ENCODE assay signal across 1 cellular context in genomic region chr16:4319454-4319853, GRCh38.
TF ChIP-seq lines count a peak whose summit lies in the region.

No MANE protein-coding gene starts in this region.

TF ChIP-seq in WTC11, 78 proteins besides CTCF, POLR2A, EP300 and RAD21 (continued from another document):
- TF ChIP-seq ZNF281 (CRISPR knock-in tag; IDR thresholded peaks at IDR 0.05): no peak
- TF ChIP-seq, protein P1, sequence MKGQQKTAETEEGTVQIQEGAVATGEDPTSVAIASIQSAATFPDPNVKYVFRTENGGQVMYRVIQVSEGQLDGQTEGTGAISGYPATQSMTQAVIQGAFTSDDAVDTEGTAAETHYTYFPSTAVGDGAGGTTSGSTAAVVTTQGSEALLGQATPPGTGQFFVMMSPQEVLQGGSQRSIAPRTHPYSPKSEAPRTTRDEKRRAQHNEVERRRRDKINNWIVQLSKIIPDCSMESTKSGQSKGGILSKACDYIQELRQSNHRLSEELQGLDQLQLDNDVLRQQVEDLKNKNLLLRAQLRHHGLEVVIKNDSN (CRISPR knock-in tag; IDR thresholded peaks at IDR 0.05): no peak
- TF ChIP-seq NFYB (CRISPR knock-in tag; conservative IDR thresholded peaks at IDR 0.05; ENCODE audit: low read depth): no peak
- TF ChIP-seq, protein P2, sequence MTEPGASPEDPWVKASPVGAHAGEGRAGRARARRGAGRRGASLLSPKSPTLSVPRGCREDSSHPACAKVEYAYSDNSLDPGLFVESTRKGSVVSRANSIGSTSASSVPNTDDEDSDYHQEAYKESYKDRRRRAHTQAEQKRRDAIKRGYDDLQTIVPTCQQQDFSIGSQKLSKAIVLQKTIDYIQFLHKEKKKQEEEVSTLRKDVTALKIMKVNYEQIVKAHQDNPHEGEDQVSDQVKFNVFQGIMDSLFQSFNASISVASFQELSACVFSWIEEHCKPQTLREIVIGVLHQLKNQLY (CRISPR knock-in tag; IDR thresholded peaks at IDR 0.05): no peak
- TF ChIP-seq, protein P3, sequence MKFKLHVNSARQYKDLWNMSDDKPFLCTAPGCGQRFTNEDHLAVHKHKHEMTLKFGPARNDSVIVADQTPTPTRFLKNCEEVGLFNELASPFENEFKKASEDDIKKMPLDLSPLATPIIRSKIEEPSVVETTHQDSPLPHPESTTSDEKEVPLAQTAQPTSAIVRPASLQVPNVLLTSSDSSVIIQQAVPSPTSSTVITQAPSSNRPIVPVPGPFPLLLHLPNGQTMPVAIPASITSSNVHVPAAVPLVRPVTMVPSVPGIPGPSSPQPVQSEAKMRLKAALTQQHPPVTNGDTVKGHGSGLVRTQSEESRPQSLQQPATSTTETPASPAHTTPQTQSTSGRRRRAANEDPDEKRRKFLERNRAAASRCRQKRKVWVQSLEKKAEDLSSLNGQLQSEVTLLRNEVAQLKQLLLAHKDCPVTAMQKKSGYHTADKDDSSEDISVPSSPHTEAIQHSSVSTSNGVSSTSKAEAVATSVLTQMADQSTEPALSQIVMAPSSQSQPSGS (CRISPR knock-in tag; IDR thresholded peaks at IDR 0.05; ENCODE audit: borderline replicate concordance, low read depth): no peak
- TF ChIP-seq ZNF671 (CRISPR knock-in tag; IDR thresholded peaks at IDR 0.05): no peak
- TF ChIP-seq OVOL2 (CRISPR knock-in tag; IDR thresholded peaks at IDR 0.05; ENCODE audit: borderline replicate concordance): no peak
- no peak for TF ChIP-seq STAT6 (CRISPR knock-in tag; conservative IDR thresholded peaks at IDR 0.05; ENCODE audit: low read depth)
- TF ChIP-seq, protein P4, sequence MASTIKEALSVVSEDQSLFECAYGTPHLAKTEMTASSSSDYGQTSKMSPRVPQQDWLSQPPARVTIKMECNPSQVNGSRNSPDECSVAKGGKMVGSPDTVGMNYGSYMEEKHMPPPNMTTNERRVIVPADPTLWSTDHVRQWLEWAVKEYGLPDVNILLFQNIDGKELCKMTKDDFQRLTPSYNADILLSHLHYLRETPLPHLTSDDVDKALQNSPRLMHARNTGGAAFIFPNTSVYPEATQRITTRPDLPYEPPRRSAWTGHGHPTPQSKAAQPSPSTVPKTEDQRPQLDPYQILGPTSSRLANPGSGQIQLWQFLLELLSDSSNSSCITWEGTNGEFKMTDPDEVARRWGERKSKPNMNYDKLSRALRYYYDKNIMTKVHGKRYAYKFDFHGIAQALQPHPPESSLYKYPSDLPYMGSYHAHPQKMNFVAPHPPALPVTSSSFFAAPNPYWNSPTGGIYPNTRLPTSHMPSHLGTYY (CRISPR knock-in tag; IDR thresholded peaks at IDR 0.05): no peak
- no peak for TF ChIP-seq ZNF219 (CRISPR knock-in tag; IDR thresholded peaks at IDR 0.05; ENCODE audit: borderline replicate concordance)
- TF ChIP-seq ESRRA (CRISPR knock-in tag; IDR thresholded peaks at IDR 0.05; ENCODE audit: borderline replicate concordance): no peak
- TF ChIP-seq FOXP4 (CRISPR knock-in tag; IDR thresholded peaks at IDR 0.05): no peak
- TF ChIP-seq NR3C1 (CRISPR knock-in tag; conservative IDR thresholded peaks at IDR 0.05; ENCODE audit: low read depth): no peak
- TF ChIP-seq TP53 (CRISPR knock-in tag; IDR thresholded peaks at IDR 0.05): no peak
